Comparison of ENCODE assay signal across 27 cellular contexts in genomic region chr22:44429941-44430587, GRCh38.
"Had no signal": no experiment of that assay in that cellular context is flagged by ENCODE, and none has a peak within 500 bp of the region (broad histone marks: within the 10 kb centered on the region; RNA-seq: fewer than 3 reads in every experiment).

No MANE protein-coding gene starts in this region.

- H3K36me3 ChIP-seq: brain microvascular endothelial cell, SJCRH30 had no signal

- H3K9me3 ChIP-seq: SJCRH30 had no signal

- H3K27ac ChIP-seq: brain microvascular endothelial cell, SJCRH30 had no signal

- H3K4me1 ChIP-seq: SJCRH30 had no signal

- DNase-seq: activated CD4-positive, alpha-beta T cell treated with anti-CD3 and anti-CD28 coated beads for 1 hour; activated CD4-positive, alpha-beta T cell treated with anti-CD3 and anti-CD28 coated beads, Interleukin-2, amount 10 ng/mL, durations not matched to agents 24 days and 14 days; activated CD4-positive, alpha-beta T cell treated with anti-CD3 and anti-CD28 coated beads, Interleukin-2, amount 50 U/mL, for 48 hours; activated CD8-positive, alpha-beta memory T cell treated with anti-CD3 and anti-CD28 coated beads, Interleukin-2, amount 10 ng/mL, durations not matched to agents 7 days and 5 days; activated gamma-delta T cell; activated naive CD4-positive, alpha-beta T cell treated with anti-CD3 and anti-CD28 coated beads, Interleukin-2, amount 10 ng/mL, durations not matched to agents 7 days and 5 days; activated naive CD8-positive, alpha-beta T cell treated with anti-CD3 and anti-CD28 coated beads for 36 hours; activated T-cell treated with anti-CD3 and anti-CD28 coated beads, Interleukin-2, amount 50 U/mL, for 24 hours; brain microvascular endothelial cell; KG1; NCI-H1048; NCI-H146; NCI-H1930; NCI-H2107; NCI-H2171 treated with DMSO at 0.1 percent for 48 hours; NCI-H226; NCI-H510A; NCI-H526 treated with DMSO at 0.1 percent for 48 hours; NCI-H82; NK-92 treated with Interleukin-12 subunit alpha and Interleukin-12 subunit beta, amount 100 ng/mL, for 24 hours; OCI-M1; Right ventricle myocardium superior; RPMI8226; SJCRH30 had no signal

- H3K27me3 ChIP-seq: brain microvascular endothelial cell, SJCRH30 had no signal

- ATAC-seq: activated CD8-positive, alpha-beta memory T cell treated with anti-CD3 and anti-CD28 coated beads, Interleukin-2, amount 10 ng/mL, durations not matched to agents 7 days and 5 days; Panc1; SK-N-SH treated with all-trans-retinoic acid at 6 μM for 48 hours; WTC11 had no signal

- H3K4me3 ChIP-seq: SJCRH30 had no signal
